8 cellular contexts compared by ENCODE assay signal in genomic region chr2:216777637-216778273, GRCh38.
DNase-seq lines count a peak whose midpoint lies in the region; ATAC-seq and TF ChIP-seq lines count a peak whose summit lies in the region.

No MANE protein-coding gene starts in this region.

- H3K4me3 ChIP-seq in upper lobe of right lung = no peak overlapping the region

- no peaks in the 10 kb centered on the region for H3K36me3 Mint-ChIP-seq in activated T-cell treated with anti-CD3 and anti-CD28 coated beads, Interleukin-2, amount 50 U/mL, for 72 hours (ENCODE audit: insufficient read depth in 2 of 2)

- peak in 2 of 3 experiments; percentile 22 to 52 for DNase-seq in NCI-H1417 (lab: John Stamatoyannopoulos, UW)
- DNase-seq in NCI-H1417 treated with DMSO at 0.1 percent for 48 hours (lab: John Stamatoyannopoulos, UW) = no peak
- DNase-seq in NCI-H460 (ENCODE audit: extremely low read depth, low read depth) = peak; percentile 80
- DNase-seq in activated T-cell treated with anti-CD3 and anti-CD28 coated beads, Interleukin-2, amount 50 U/mL, for 72 hours = peak; percentile 24 to 51
- peak; percentile 70 for DNase-seq in iris pigment epithelial cell (ENCODE audit: low read depth)
- no peak for DNase-seq in upper lobe of right lung

- H3K4me1 Mint-ChIP-seq in activated T-cell treated with anti-CD3 and anti-CD28 coated beads, Interleukin-2, amount 50 U/mL, for 72 hours (ENCODE audit: low read depth) = no peaks in the 10 kb centered on the region

- intact Hi-C loops in upper lobe of right lung (cut with DNase I) = no loop called here

- H3K4me3 Mint-ChIP-seq in activated T-cell treated with anti-CD3 and anti-CD28 coated beads, Interleukin-2, amount 50 U/mL, for 72 hours = no peak overlapping the region

- peaks cover 9% of the 10 kb centered on the region for H3K27me3 Mint-ChIP-seq in activated T-cell treated with anti-CD3 and anti-CD28 coated beads, Interleukin-2, amount 50 U/mL, for 72 hours (ENCODE audit: low read depth)

- H3K27ac ChIP-seq in upper lobe of right lung = no peak overlapping the region

- no peaks in the 10 kb centered on the region for H3K9me3 ChIP-seq in upper lobe of right lung

- TF ChIP-seq CTCF in upper lobe of right lung (IDR thresholded peaks at IDR 0.05) = peak; percentile 53

- peak; percentile 93 for ATAC-seq in GM19455 (IDR thresholded peaks at IDR 0.05; ENCODE audit: unreplicated experiment)
- ATAC-seq in HG03378 (IDR thresholded peaks at IDR 0.05; ENCODE audit: unreplicated experiment) = peak; percentile 98
- ATAC-seq in activated T-cell treated with anti-CD3 and anti-CD28 coated beads, Interleukin-2, amount 50 U/mL, for 72 hours (replicated peaks in 1 of 2) = peak; percentile 88 to 90
- ATAC-seq in upper lobe of right lung = peak; percentile 84

- no peaks in the 10 kb centered on the region for H3K36me3 ChIP-seq in upper lobe of right lung

- H3K27ac Mint-ChIP-seq in activated T-cell treated with anti-CD3 and anti-CD28 coated beads, Interleukin-2, amount 50 U/mL, for 72 hours = no peak overlapping the region

- no peaks in the 10 kb centered on the region for H3K9me3 Mint-ChIP-seq in activated T-cell treated with anti-CD3 and anti-CD28 coated beads, Interleukin-2, amount 50 U/mL, for 72 hours

- no peaks in the 10 kb centered on the region for H3K27me3 ChIP-seq in upper lobe of right lung

- no peaks in the 10 kb centered on the region for H3K4me1 ChIP-seq in upper lobe of right lung

Comparison
In these comparisons a context has a peak if more than half of its experiments do, and no peak if none do; other contexts are left out.
1. DNase-seq: peak in NCI-H1417 (2 of 3), NCI-H460 (single experiment), activated T-cell treated with anti-CD3 and anti-CD28 coated beads, Interleukin-2, amount 50 U/mL, for 72 hours (2 of 2) and iris pigment epithelial cell (single experiment); none in NCI-H1417 treated with DMSO at 0.1 percent for 48 hours (single experiment) and upper lobe of right lung (single experiment).
2. Peak in every context shown above with its lines, with median percentiles within 50 percentile points of each other: ATAC-seq.